27 cellular contexts compared by ENCODE assay signal in the genomic region with DNA sequence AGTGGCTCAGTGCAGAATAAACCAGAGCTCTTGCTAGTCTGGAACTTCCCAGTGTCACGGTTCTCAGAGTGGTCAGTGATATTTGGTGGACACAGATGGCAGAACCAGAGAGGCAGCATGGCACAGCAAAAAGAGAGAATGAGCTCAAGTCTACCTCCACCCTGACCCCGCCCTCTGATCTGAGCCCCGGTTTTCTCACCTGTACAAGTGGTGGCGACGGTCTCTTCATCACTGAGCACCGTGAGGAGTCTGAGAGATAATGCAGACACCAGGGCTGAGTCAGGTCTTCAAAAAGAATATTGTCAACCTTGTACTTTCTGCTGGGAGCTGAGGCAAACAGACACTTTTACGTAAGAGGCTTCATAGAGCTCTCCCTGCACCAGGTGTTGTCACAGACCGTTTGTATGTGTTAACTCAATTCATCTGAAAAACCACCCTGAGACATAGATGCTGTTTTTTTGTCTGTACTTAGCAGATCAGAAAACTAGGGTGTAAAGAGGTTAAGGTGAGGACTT. TPM values are rescaled to one million over a fixed set of nuclear protein-coding genes. Genes with fewer than 3 reads are reported as not detected.
"Had no signal": no experiment of that assay in that cellular context is flagged by ENCODE, and none has a peak within 500 bp of the region (broad histone marks: within the 10 kb centered on the region; RNA-seq: fewer than 3 reads in every experiment).

No MANE protein-coding gene starts in this region.

- ATAC-seq: activated CD4-positive, alpha-beta T cell treated with anti-CD3 and anti-CD28 coated beads for 36 hours; activated naive CD4-positive, alpha-beta T cell treated with anti-CD3 and anti-CD28 coated beads, Interleukin-2, amount 50 U/mL, for 72 hours; activated T-cell treated with anti-CD3 and anti-CD28 coated beads, Interleukin-2, amount 50 U/mL, for 72 hours; effector memory CD8-positive, alpha-beta T cell; gastroesophageal sphincter; heart right ventricle had no signal

- H3K27me3 ChIP-seq: ascending aorta had no signal

- H3K36me3 Mint-ChIP-seq: activated naive CD4-positive, alpha-beta T cell treated with anti-CD3 and anti-CD28 coated beads, Interleukin-2, amount 10 ng/mL, durations not matched to agents 7 days and 5 days; activated naive CD4-positive, alpha-beta T cell treated with anti-CD3 and anti-CD28 coated beads, Interleukin-2, amount 50 U/mL, for 72 hours; activated naive CD8-positive, alpha-beta T cell treated with anti-CD3 and anti-CD28 coated beads, Interleukin-2, amount 10 ng/mL, durations not matched to agents 7 days and 5 days; brain had no signal

- H3K27ac ChIP-seq: ascending aorta, epithelial cell of prostate, esophagus squamous epithelium, gastroesophageal sphincter, heart right ventricle had no signal

- DNase-seq: activated CD4-positive, alpha-beta memory T cell treated with anti-CD3 and anti-CD28 coated beads, Interleukin-2, amount 10 ng/mL, durations not matched to agents 7 days and 5 days; activated CD4-positive, alpha-beta T cell treated with anti-CD3 and anti-CD28 coated beads for 36 hours; activated CD4-positive, alpha-beta T cell treated with anti-CD3 and anti-CD28 coated beads, Interleukin-2, amount 10 ng/mL, durations not matched to agents 24 days and 14 days; activated CD4-positive, CD25-positive, alpha-beta regulatory T cell; activated CD4-positive, CD25-positive, alpha-beta regulatory T cell treated with anti-CD3 and anti-CD28 coated beads, Interleukin-2, amount 50 U/mL, for 72 hours; activated CD8-positive, alpha-beta memory T cell treated with anti-CD3 and anti-CD28 coated beads, Interleukin-2, amount 50 U/mL, for 48 hours; activated naive CD4-positive, alpha-beta T cell treated with anti-CD3 and anti-CD28 coated beads, Interleukin-2, amount 10 ng/mL, durations not matched to agents 7 days and 5 days; activated naive CD8-positive, alpha-beta T cell treated with anti-CD3 and anti-CD28 coated beads, Interleukin-2, amount 10 ng/mL, durations not matched to agents 7 days and 5 days; activated T-cell treated with anti-CD3 and anti-CD28 coated beads for 4 hours; activated T-cell treated with anti-CD3 and anti-CD28 coated beads, Interleukin-2, amount 50 U/mL, for 24 hours; activated T-cell treated with anti-CD3 and anti-CD28 coated beads, Interleukin-2, amount 50 U/mL, for 72 hours; caudate nucleus; cortex of kidney; dermis blood vessel endothelial cell; effector CD4-positive, alpha-beta T cell; effector memory CD8-positive, alpha-beta T cell; esophagus squamous epithelium; foreskin melanocyte; heart right ventricle; T-helper 2 cell had no signal

- H3K9me3 Mint-ChIP-seq: activated CD4-positive, alpha-beta memory T cell treated with anti-CD3 and anti-CD28 coated beads, Interleukin-2, amount 10 ng/mL, durations not matched to agents 7 days and 5 days; activated CD4-positive, alpha-beta T cell treated with anti-CD3 and anti-CD28 coated beads, Interleukin-2, amount 10 ng/mL, durations not matched to agents 24 days and 14 days; activated naive CD4-positive, alpha-beta T cell treated with anti-CD3 and anti-CD28 coated beads, Interleukin-2, amount 10 ng/mL, durations not matched to agents 7 days and 5 days; activated naive CD4-positive, alpha-beta T cell treated with anti-CD3 and anti-CD28 coated beads, Interleukin-2, amount 50 U/mL, for 72 hours; activated naive CD8-positive, alpha-beta T cell treated with anti-CD3 and anti-CD28 coated beads, Interleukin-2, amount 10 ng/mL, durations not matched to agents 7 days and 5 days; activated T-cell treated with anti-CD3 and anti-CD28 coated beads, Interleukin-2, amount 50 U/mL, for 24 hours; activated T-cell treated with anti-CD3 and anti-CD28 coated beads, Interleukin-2, amount 50 U/mL, for 72 hours; effector memory CD8-positive, alpha-beta T cell had no signal

- H3K4me3 Mint-ChIP-seq: activated CD4-positive, alpha-beta memory T cell treated with anti-CD3 and anti-CD28 coated beads, Interleukin-2, amount 10 ng/mL, durations not matched to agents 7 days and 5 days; activated CD4-positive, alpha-beta T cell treated with anti-CD3 and anti-CD28 coated beads for 36 hours; activated CD4-positive, alpha-beta T cell treated with anti-CD3 and anti-CD28 coated beads, Interleukin-2, amount 10 ng/mL, durations not matched to agents 24 days and 14 days; activated naive CD4-positive, alpha-beta T cell treated with anti-CD3 and anti-CD28 coated beads, Interleukin-2, amount 10 ng/mL, durations not matched to agents 7 days and 5 days; activated naive CD8-positive, alpha-beta T cell treated with anti-CD3 and anti-CD28 coated beads, Interleukin-2, amount 10 ng/mL, durations not matched to agents 7 days and 5 days; activated T-cell treated with anti-CD3 and anti-CD28 coated beads, Interleukin-2, amount 50 U/mL, for 24 hours; activated T-cell treated with anti-CD3 and anti-CD28 coated beads, Interleukin-2, amount 50 U/mL, for 72 hours; brain; effector memory CD8-positive, alpha-beta T cell had no signal

- H3K9me3 ChIP-seq: ascending aorta, esophagus squamous epithelium, gastroesophageal sphincter, heart right ventricle had no signal

- H3K36me3 ChIP-seq: ascending aorta, esophagus squamous epithelium, gastroesophageal sphincter had no signal

- H3K4me3 ChIP-seq: ascending aorta, esophagus squamous epithelium, gastroesophageal sphincter, heart right ventricle had no signal

- H3K4me1 Mint-ChIP-seq: activated CD4-positive, alpha-beta memory T cell treated with anti-CD3 and anti-CD28 coated beads, Interleukin-2, amount 10 ng/mL, durations not matched to agents 7 days and 5 days; activated CD4-positive, alpha-beta T cell treated with anti-CD3 and anti-CD28 coated beads for 36 hours; activated CD4-positive, alpha-beta T cell treated with anti-CD3 and anti-CD28 coated beads, Interleukin-2, amount 10 ng/mL, durations not matched to agents 24 days and 14 days; activated naive CD4-positive, alpha-beta T cell treated with anti-CD3 and anti-CD28 coated beads, Interleukin-2, amount 10 ng/mL, durations not matched to agents 7 days and 5 days; activated naive CD8-positive, alpha-beta T cell treated with anti-CD3 and anti-CD28 coated beads, Interleukin-2, amount 10 ng/mL, durations not matched to agents 7 days and 5 days had no signal

- H3K4me1 ChIP-seq: ascending aorta had no signal

- H3K27ac Mint-ChIP-seq: activated CD4-positive, alpha-beta memory T cell treated with anti-CD3 and anti-CD28 coated beads, Interleukin-2, amount 10 ng/mL, durations not matched to agents 7 days and 5 days; activated CD4-positive, alpha-beta T cell treated with anti-CD3 and anti-CD28 coated beads for 36 hours; activated CD4-positive, alpha-beta T cell treated with anti-CD3 and anti-CD28 coated beads, Interleukin-2, amount 10 ng/mL, durations not matched to agents 24 days and 14 days; activated naive CD4-positive, alpha-beta T cell treated with anti-CD3 and anti-CD28 coated beads, Interleukin-2, amount 10 ng/mL, durations not matched to agents 7 days and 5 days; activated naive CD4-positive, alpha-beta T cell treated with anti-CD3 and anti-CD28 coated beads, Interleukin-2, amount 50 U/mL, for 72 hours; activated naive CD8-positive, alpha-beta T cell treated with anti-CD3 and anti-CD28 coated beads, Interleukin-2, amount 10 ng/mL, durations not matched to agents 7 days and 5 days; activated T-cell treated with anti-CD3 and anti-CD28 coated beads, Interleukin-2, amount 50 U/mL, for 24 hours; activated T-cell treated with anti-CD3 and anti-CD28 coated beads, Interleukin-2, amount 50 U/mL, for 72 hours; effector memory CD8-positive, alpha-beta T cell had no signal

RNA-seq across cellular contexts. Expression of gene FGD5, which starts 13.2 kb away (rescaled TPM):
- total RNA-seq: activated naive CD4-positive, alpha-beta T cell treated with anti-CD3 and anti-CD28 coated beads, Interleukin-2, amount 50 U/mL, for 72 hours; activated T-cell treated with anti-CD3 and anti-CD28 coated beads, Interleukin-2, amount 50 U/mL, for 72 hours; bronchial epithelial cell; T-helper 1 cell treated with Interleukin-12 subunit alpha and Interleukin-12 subunit beta and Interleukin-4 antibody, amounts not matched to agents 30 ng/mL and 1 ng/mL, for 36 hours had no signal
